Comparison of ENCODE assay signal across 8 cellular contexts in the genomic region with DNA sequence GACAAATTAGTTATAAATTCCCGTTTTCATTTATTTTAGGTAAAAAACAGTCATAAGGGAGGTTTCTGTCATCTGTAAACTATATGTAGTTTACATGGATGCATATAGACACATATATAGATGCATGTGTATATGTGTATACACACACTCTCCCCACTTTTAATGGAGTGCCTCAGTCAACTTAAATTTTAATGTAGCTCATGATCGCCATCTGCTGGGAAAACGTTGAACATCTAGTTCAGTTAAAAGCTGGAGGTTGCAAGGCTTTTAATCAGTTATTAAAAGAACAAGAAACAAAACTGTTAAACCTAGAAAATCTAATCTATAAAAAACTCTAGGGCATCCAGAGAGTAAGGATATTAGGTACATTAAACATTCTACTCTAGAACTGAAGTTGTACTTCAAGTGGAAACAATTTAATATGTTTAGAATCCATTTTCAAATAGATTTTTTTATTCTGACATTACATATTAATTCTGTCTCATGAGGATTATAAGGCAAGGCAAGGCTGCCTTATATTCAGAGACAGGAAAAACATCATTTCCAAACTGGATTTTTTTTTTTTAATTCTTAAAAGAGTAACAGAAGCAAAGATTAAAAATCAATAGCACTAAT.
DNase-seq lines count a peak whose midpoint lies in the region; ATAC-seq, FAIRE-seq and TF ChIP-seq lines count a peak whose summit lies in the region.

No MANE protein-coding gene starts in this region.

- TF ChIP-seq CTCF in left ventricle myocardium inferior (IDR thresholded peaks at IDR 0.05; ENCODE audit: borderline replicate concordance): peak; percentile 76

- ATAC-seq in activated CD8-positive, alpha-beta memory T cell treated with anti-CD3 and anti-CD28 coated beads, Interleukin-2, amount 10 ng/mL, durations not matched to agents 7 days and 5 days: peak; percentile 53
- ATAC-seq in HG02884 (IDR thresholded peaks at IDR 0.05; ENCODE audit: unreplicated experiment) (peak; percentile 53), HG03039 (IDR thresholded peaks at IDR 0.05; ENCODE audit: unreplicated experiment) (no peak)

- H3K27me3 Mint-ChIP-seq in activated CD8-positive, alpha-beta memory T cell treated with anti-CD3 and anti-CD28 coated beads, Interleukin-2, amount 10 ng/mL, durations not matched to agents 7 days and 5 days: no peaks in the 10 kb centered on the region
- no peaks in the 10 kb centered on the region for H3K27me3 Mint-ChIP-seq in activated naive CD8-positive, alpha-beta T cell treated with anti-CD3 and anti-CD28 coated beads for 36 hours

- H3K9me3 Mint-ChIP-seq in activated CD8-positive, alpha-beta memory T cell treated with anti-CD3 and anti-CD28 coated beads, Interleukin-2, amount 10 ng/mL, durations not matched to agents 7 days and 5 days (ENCODE audit: low read depth): no peaks in the 10 kb centered on the region
- H3K9me3 Mint-ChIP-seq in activated naive CD8-positive, alpha-beta T cell treated with anti-CD3 and anti-CD28 coated beads for 36 hours: no peaks in the 10 kb centered on the region

- H3K36me3 Mint-ChIP-seq in activated CD8-positive, alpha-beta memory T cell treated with anti-CD3 and anti-CD28 coated beads, Interleukin-2, amount 10 ng/mL, durations not matched to agents 7 days and 5 days: peaks cover 4% of the 10 kb centered on the region
- peaks cover 17% of the 10 kb centered on the region for H3K36me3 Mint-ChIP-seq in activated naive CD8-positive, alpha-beta T cell treated with anti-CD3 and anti-CD28 coated beads for 36 hours

- 21 to 26% (median 22%) methylated on average over 3 of the region's 3 CpGs for WGBS in small intestine, 3 donors

- H3K4me3 Mint-ChIP-seq in activated CD8-positive, alpha-beta memory T cell treated with anti-CD3 and anti-CD28 coated beads, Interleukin-2, amount 10 ng/mL, durations not matched to agents 7 days and 5 days: no peak overlapping the region
- no peak overlapping the region for H3K4me3 Mint-ChIP-seq in activated naive CD8-positive, alpha-beta T cell treated with anti-CD3 and anti-CD28 coated beads for 36 hours

- no peak overlapping the region for H3K4me3 ChIP-seq in left ventricle myocardium inferior
- H3K4me3 ChIP-seq in small intestine (ENCODE audit: low read depth in 1 of 2, low read length in 2 of 2): no peak overlapping the region

- H3K9me3 ChIP-seq in left ventricle myocardium inferior (replicated peaks): no peaks in the 10 kb centered on the region
- H3K9me3 ChIP-seq in small intestine (ENCODE audit: control insufficient read depth, low read depth): no peaks in the 10 kb centered on the region

- DNase-seq in activated CD8-positive, alpha-beta memory T cell treated with anti-CD3 and anti-CD28 coated beads, Interleukin-2, amount 10 ng/mL, durations not matched to agents 7 days and 5 days: peak; percentile 53
- DNase-seq in activated CD8-positive, alpha-beta memory T cell treated with anti-CD3 and anti-CD28 coated beads for 24 hours: no peak
- peak; percentile 51 for DNase-seq in NOMO-1 treated with DMSO at 0.1 percent for 48 hours (lab: John Stamatoyannopoulos, UW; ENCODE audit: unreplicated experiment)
- peak; percentile 2 for DNase-seq in activated naive CD8-positive, alpha-beta T cell treated with anti-CD3 and anti-CD28 coated beads for 36 hours
- DNase-seq in left ventricle myocardium inferior: no peak
- DNase-seq in small intestine: peak; percentile 68

- H3K4me1 ChIP-seq in left ventricle myocardium inferior: peaks cover 25% of the 10 kb centered on the region
- no peaks in the 10 kb centered on the region for H3K4me1 ChIP-seq in small intestine (ENCODE audit: control insufficient read depth in 2 of 2, insufficient read depth in 1 of 2, low read depth in 1 of 2, low read length in 1 of 2)

- intact Hi-C loops in left ventricle myocardium inferior (cut with micrococcal nuclease): loop anchor here (5.0 kb wide), 2 partner anchors 143 to 238 kb away; no protein-coding TSS in a partner anchor

- H3K27me3 ChIP-seq in left ventricle myocardium inferior (ENCODE audit: low read depth) (no peaks in the 10 kb centered on the region), small intestine (ENCODE audit: control insufficient read depth in 2 of 2, insufficient read depth in 2 of 2, low read length in 2 of 2) (no peaks in the 10 kb centered on the region)

- peaks cover 15% of the 10 kb centered on the region for H3K36me3 ChIP-seq in left ventricle myocardium inferior
- H3K36me3 ChIP-seq in small intestine (ENCODE audit: control insufficient read depth in 2 of 2, insufficient read depth in 2 of 2, low read length in 2 of 2): peaks cover 0 to 8% of the 10 kb centered on the region in 2 donors

- peak; percentile 76 for FAIRE-seq in small intestine (lab: Jason Lieb, UNC)

- no peaks in the 10 kb centered on the region for H3K4me1 Mint-ChIP-seq in activated CD8-positive, alpha-beta memory T cell treated with anti-CD3 and anti-CD28 coated beads, Interleukin-2, amount 10 ng/mL, durations not matched to agents 7 days and 5 days
- H3K4me1 Mint-ChIP-seq in activated naive CD8-positive, alpha-beta T cell treated with anti-CD3 and anti-CD28 coated beads for 36 hours: peaks cover 7% of the 10 kb centered on the region

- H3K27ac ChIP-seq in left ventricle myocardium inferior (replicated peaks) (no peak overlapping the region), small intestine (ENCODE audit: low read depth in 1 of 2, low read length in 1 of 2) (no peak overlapping the region)

- H3K27ac Mint-ChIP-seq in activated CD8-positive, alpha-beta memory T cell treated with anti-CD3 and anti-CD28 coated beads, Interleukin-2, amount 10 ng/mL, durations not matched to agents 7 days and 5 days: no peak overlapping the region
- H3K27ac Mint-ChIP-seq in activated naive CD8-positive, alpha-beta T cell treated with anti-CD3 and anti-CD28 coated beads for 36 hours: no peak overlapping the region

- CTCF ChIA-PET in activated CD8-positive, alpha-beta memory T cell treated with anti-CD3 and anti-CD28 coated beads, Interleukin-2, amount 10 ng/mL, durations not matched to agents 7 days and 5 days (lab: Charles Lee): interaction anchor here (0.6 to 3.4 kb wide), 22 partner anchors 9 to 237 kb away, joined by 3 to 43 read pairs (median 4); a partner anchor contains a TSS

Comparison
In these comparisons a context has a peak if more than half of its experiments do, and no peak if none do; other contexts are left out.
1. DNase-seq: peak in activated CD8-positive, alpha-beta memory T cell treated with anti-CD3 and anti-CD28 coated beads, Interleukin-2, amount 10 ng/mL, durations not matched to agents 7 days and 5 days (single experiment), NOMO-1 treated with DMSO at 0.1 percent for 48 hours (single experiment), activated naive CD8-positive, alpha-beta T cell treated with anti-CD3 and anti-CD28 coated beads for 36 hours (single experiment) and small intestine (single experiment); none in activated CD8-positive, alpha-beta memory T cell treated with anti-CD3 and anti-CD28 coated beads for 24 hours (single experiment) and left ventricle myocardium inferior (single experiment).